In genomic region chr3:59386165-59386564, GRCh38 we compare ENCODE assay signal across 8 cellular contexts.
DNase-seq lines count a peak whose midpoint lies in the region; ATAC-seq and TF ChIP-seq lines count a peak whose summit lies in the region.
"Had no signal": no experiment of that assay in that cellular context is flagged by ENCODE, and none has a peak within 500 bp of the region (broad histone marks: within the 10 kb centered on the region; RNA-seq: fewer than 3 reads in every experiment).

No MANE protein-coding gene starts in this region.

- no peaks in the 10 kb centered on the region for H3K36me3 ChIP-seq in GM23248 (ENCODE audit: low read depth)
- H3K36me3 ChIP-seq in KMS-11 (ENCODE audit: insufficient read depth) = no peaks in the 10 kb centered on the region

- H3K36me3 Mint-ChIP-seq in naive B cell = no peaks in the 10 kb centered on the region

- H3K4me1 Mint-ChIP-seq in naive B cell = peaks cover 0 to 5% (median 2%) of the 10 kb centered on the region in 3 donors

- no peaks in the 10 kb centered on the region for H3K79me2 ChIP-seq in GM23248 (ENCODE audit: insufficient read depth)
- no peaks in the 10 kb centered on the region for H3K79me2 ChIP-seq in KMS-11 (ENCODE audit: insufficient read depth, low read depth)

- H3K9ac ChIP-seq in GM23248 = no peak overlapping the region
- peak overlapping the region; percentile 15; the same call in 1 of the 2 replicates for H3K9ac ChIP-seq in KMS-11

- H4K20me1 ChIP-seq in GM23248 (ENCODE audit: insufficient read depth) (no peaks in the 10 kb centered on the region), KMS-11 (ENCODE audit: insufficient read depth) (no peaks in the 10 kb centered on the region)

- no peaks in the 10 kb centered on the region for H3K9me3 Mint-ChIP-seq in naive B cell

- H3K9me2 ChIP-seq in GM23248 (ENCODE audit: insufficient read depth) = no peaks in the 10 kb centered on the region

- no peaks in the 10 kb centered on the region for H3K27me3 Mint-ChIP-seq in naive B cell

- no peak overlapping the region for H3K4me2 ChIP-seq in GM23248 (ENCODE audit: unreplicated experiment)
- peak overlapping the region; percentile 53; the same call in 1 of the 2 replicates for H3K4me2 ChIP-seq in KMS-11

- intact Hi-C loops in dorsolateral prefrontal cortex (cut with DNase I) = no loop called here
- intact Hi-C loops in left colon (cut with DNase I, micrococcal nuclease) = no loop called here

- in situ Hi-C loops in GM23248 (cut with MboI) = no loop called here

- TF ChIP-seq CTCF in KMS-11 (conservative IDR thresholded peaks at IDR 0.05; ENCODE audit: low read depth, low read length) = no peak
- TF ChIP-seq CTCF in dorsolateral prefrontal cortex (IDR thresholded peaks at IDR 0.05 in 54 of 56, conservative IDR thresholded peaks at IDR 0.05 in 2 of 56; ENCODE audit: low read depth in 1 of 56, partially characterized antibody in 56 of 56) = no peak

- DNase-seq in GM23248 (peak; percentile 24), naive B cell (no peak), dorsolateral prefrontal cortex (no peak), NCI-H1092 treated with DMSO at 0.1 percent for 48 hours (lab: John Stamatoyannopoulos, UW) (no peak), left colon (no peak)

- H3K27me3 ChIP-seq in GM23248 (replicated peaks; ENCODE audit: insufficient read depth) (no peaks in the 10 kb centered on the region), KMS-11 (ENCODE audit: insufficient read depth, low read depth) (no peaks in the 10 kb centered on the region), dorsolateral prefrontal cortex (no peaks in the 10 kb centered on the region)

- no peak overlapping the region for H3K4me3 Mint-ChIP-seq in naive B cell

- ATAC-seq in GM18909 (IDR thresholded peaks at IDR 0.05; ENCODE audit: poor library complexity, unreplicated experiment) (peak; percentile 75), naive B cell (ENCODE audit: low read depth in 2 of 2) (peak; percentile 37 to 57), left colon (no peak)
- ATAC-seq: Right ventricle myocardium inferior had no signal

- H2AFZ ChIP-seq in GM23248 (no peak overlapping the region), KMS-11 (ENCODE audit: low read depth) (peak overlapping the region; percentile 30; the same call in 1 of the 2 replicates)

- H3K27ac ChIP-seq in GM23248 (no peak overlapping the region), KMS-11 (peak overlapping the region; percentile 48), dorsolateral prefrontal cortex (no peak overlapping the region)

- no peaks in the 10 kb centered on the region for H3K9me3 ChIP-seq in GM23248 (ENCODE audit: low read depth)

- 66 to 71% methylated on average over 5 of the region's 5 CpGs for WGBS in GM23248 (ENCODE audit: low coverage in 1 of 2, low lambda C conversion rate in 2 of 2, missing lambda C conversion rate in 2 of 2), 2 experiments

- H3K4me3 ChIP-seq in GM23248 (no peak overlapping the region), KMS-11 (IDR thresholded peaks at IDR 0.05; ENCODE audit: insufficient read depth, low read depth, low read length) (no peak overlapping the region), dorsolateral prefrontal cortex (no peak overlapping the region)

- H3K4me1 ChIP-seq in GM23248 (ENCODE audit: insufficient read depth) (no peaks in the 10 kb centered on the region), KMS-11 (ENCODE audit: low read depth, poor library complexity, severe bottlenecking) (peaks cover 40% of the 10 kb centered on the region)

- H3K27ac Mint-ChIP-seq in naive B cell = no peak overlapping the region

- H3F3A ChIP-seq in GM23248 (ENCODE audit: insufficient read depth) = no peaks in the 10 kb centered on the region
